10 cellular contexts compared by ENCODE assay signal in the genomic region with DNA sequence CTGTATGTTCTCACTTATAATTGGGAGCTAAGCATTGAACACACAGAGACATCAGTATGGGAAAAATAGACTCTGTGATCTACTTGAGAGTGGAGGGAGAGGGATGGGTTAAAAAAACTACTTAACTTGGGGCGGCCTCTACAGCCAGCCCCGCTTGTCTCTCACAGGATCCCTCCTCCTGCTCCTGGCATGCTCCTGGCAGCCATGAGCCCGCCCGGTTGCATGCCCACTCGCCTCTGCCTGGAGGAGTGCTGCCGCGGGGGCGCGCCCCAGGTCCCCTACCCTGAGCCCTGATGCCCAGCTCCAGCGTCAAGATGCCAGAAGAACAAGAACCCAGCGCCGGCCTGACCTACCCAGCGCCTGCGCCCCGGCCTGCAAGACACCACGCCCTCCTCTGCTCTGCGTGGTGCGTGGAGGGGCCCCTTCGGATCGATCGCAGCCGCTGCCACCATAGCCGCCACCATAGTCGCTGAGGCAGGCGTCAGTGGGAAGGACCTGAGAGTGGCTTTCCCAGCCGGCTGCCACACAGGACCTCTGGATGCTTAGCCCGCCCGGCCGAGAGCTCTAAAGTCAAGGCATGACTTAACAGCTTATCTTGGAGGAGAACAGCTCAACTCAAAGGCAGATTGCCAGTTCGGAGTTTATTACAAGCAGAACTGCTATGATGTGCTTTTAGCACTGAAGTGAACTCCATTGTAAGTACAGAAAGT. TPM values are rescaled to one million over a fixed set of nuclear protein-coding genes. Genes with fewer than 3 reads are reported as not detected.
"Had no signal": no experiment of that assay in that cellular context is flagged by ENCODE, and none has a peak within 500 bp of the region (broad histone marks: within the 10 kb centered on the region; RNA-seq: fewer than 3 reads in every experiment).

No MANE protein-coding gene starts in this region.

RNA-seq across cellular contexts. Expression of a gene that starts 49.2 kb away (rescaled TPM):
- total RNA-seq: activated B cell treated with CpG ODN at 0.5 μM for 24 hours; activated CD4-positive, alpha-beta memory T cell treated with anti-CD3 and anti-CD28 coated beads for 36 hours; activated naive CD4-positive, alpha-beta T cell treated with anti-CD3 and anti-CD28 coated beads for 36 hours; activated naive CD4-positive, alpha-beta T cell treated with anti-CD3 and anti-CD28 coated beads, Interleukin-2, amount 50 U/mL, for 72 hours; activated T-cell treated with anti-CD3 and anti-CD28 coated beads, Interleukin-2, amount 50 U/mL, for 4 hours; activated T-helper 1 cell treated with anti-CD3 and anti-CD28 coated beads, Interleukin-12 subunit alpha, Interleukin-12 subunit beta, Interleukin-2, Interleukin-4 antibody, amounts not matched to agents 30 ng/mL and 10 ng/mL and 1 ng/mL, durations not matched to agents 14 hours and 24 hours and 36 hours; adrenal gland; bronchial epithelial cell; LHCN-M2; SJSA1 had no signal
- polyA plus RNA-seq: adrenal gland had no signal
